8 cellular contexts compared by ENCODE assay signal in genomic region chr5:71475788-71476384, GRCh38. TPM values are rescaled to one million over a fixed set of nuclear protein-coding genes. Genes with fewer than 3 reads are reported as not detected.
DNase-seq lines count a peak whose midpoint lies in the region; ATAC-seq and TF ChIP-seq lines count a peak whose summit lies in the region.

No MANE protein-coding gene starts in this region.

- peak; percentile 94 for ATAC-seq in GM23338
- ATAC-seq in upper lobe of right lung: peak; percentile 58
- no peak for ATAC-seq in HG03521 (IDR thresholded peaks at IDR 0.05; ENCODE audit: unreplicated experiment)

- no TSS peak for BruUV-seq in Calu3 (replicated peaks; lab: Mats Ljungman, UMichigan)

- no peaks in the 10 kb centered on the region for H3K4me1 ChIP-seq in GM23338 (ENCODE audit: insufficient read depth)
- H3K4me1 ChIP-seq in SK-N-SH (ENCODE audit: control insufficient read depth in 1 of 2, insufficient read depth in 2 of 2, low read depth in 1 of 2, low read length in 1 of 2): peaks cover 0 to 7% of the 10 kb centered on the region in 2 experiments; a peak in 1 of 4 replicates
- H3K4me1 ChIP-seq in upper lobe of right lung: no peaks in the 10 kb centered on the region

- H2AFZ ChIP-seq in GM23338 (no peak overlapping the region), SK-N-SH (ENCODE audit: low read depth) (no peak overlapping the region)

- H3K4me3 Mint-ChIP-seq in Calu3 (ENCODE audit: low read depth, unreplicated experiment) (no peak overlapping the region), GM23338 (no peak overlapping the region)

- no peaks in the 10 kb centered on the region; the same call in 1 of the 2 replicates for H4K20me1 ChIP-seq in GM23338 (replicated peaks; ENCODE audit: insufficient read depth)
- no peaks in the 10 kb centered on the region for H4K20me1 ChIP-seq in SK-N-SH (ENCODE audit: insufficient read depth)

- DNase-seq in Calu3 (no peak), GM23338 (ENCODE audit: low spot score) (peak; percentile 71), SK-N-SH (peak; percentile 57), hepatic stellate cell (ENCODE audit: low spot score) (peak; percentile 51), upper lobe of right lung (no peak), COR-L47 (lab: John Stamatoyannopoulos, UW) (no peak)
- no peak for DNase-seq in activated T-cell treated with anti-CD3 and anti-CD28 coated beads, Interleukin-2, amount 50 U/mL, for 1 hour

- peak; percentile 47 for TF ChIP-seq RAD21 in SK-N-SH (IDR thresholded peaks at IDR 0.05; ENCODE audit: low read length)

- H3K36me3 Mint-ChIP-seq in Calu3 (ENCODE audit: insufficient read depth, unreplicated experiment) (peaks cover 43% of the 10 kb centered on the region), GM23338 (ENCODE audit: low read depth) (peaks cover 79% of the 10 kb centered on the region)

- CTCF ChIA-PET in Calu3 (lab: Charles Lee): interaction anchor here (0.7 to 1.9 kb wide), 2 partner anchors 15 to 282 kb away, joined by 4 to 5 read pairs; no protein-coding TSS in a partner anchor
- CTCF ChIA-PET in SK-N-SH (lab: Yijun Ruan, JAX): interaction anchor here (0.6 to 6.7 kb wide), 33 partner anchors 8 to 299 kb away, joined by 3 to 82 read pairs (median 4); partner anchors contain the start of gene BDP1

- H3K9ac ChIP-seq in SK-N-SH: no peak overlapping the region

- no peak for TF ChIP-seq EP300 in SK-N-SH (IDR thresholded peaks at IDR 0.05; ENCODE audit: borderline replicate concordance in 1 of 2, low read depth in 1 of 2, low read length in 1 of 2)

- H3K36me3 ChIP-seq in GM23338 (ENCODE audit: insufficient read depth) (peaks cover 17% of the 10 kb centered on the region), SK-N-SH (replicated peaks in 1 of 2; ENCODE audit: control insufficient read depth in 1 of 2, insufficient read depth in 2 of 2, low read length in 1 of 2) (peaks cover 9 to 54% of the 10 kb centered on the region in 2 experiments), upper lobe of right lung (peaks cover 85% of the 10 kb centered on the region)

- H3K9me2 ChIP-seq in GM23338 (ENCODE audit: insufficient read depth): no peaks in the 10 kb centered on the region; the same call in 1 of the 2 replicates
- H3K9me2 ChIP-seq in SK-N-SH: no peaks in the 10 kb centered on the region

- H3K27me3 Mint-ChIP-seq in Calu3 (ENCODE audit: unreplicated experiment) (no peaks in the 10 kb centered on the region), GM23338 (ENCODE audit: insufficient read depth, low read depth, poor library complexity) (peaks cover 6% of the 10 kb centered on the region)

- no peaks in the 10 kb centered on the region for H3K9me3 Mint-ChIP-seq in Calu3 (ENCODE audit: low read depth, unreplicated experiment)
- H3K9me3 Mint-ChIP-seq in GM23338: no peaks in the 10 kb centered on the region

- H3K4me1 Mint-ChIP-seq in Calu3 (ENCODE audit: low read depth, unreplicated experiment) (no peaks in the 10 kb centered on the region), GM23338 (no peaks in the 10 kb centered on the region)

- intact Hi-C loops in Calu3 (cut with micrococcal nuclease; ENCODE audit: unreplicated experiment) (no loop called here), upper lobe of right lung (cut with DNase I) (no loop called here)

- no peak overlapping the region for H3K4me2 ChIP-seq in GM23338
- H3K4me2 ChIP-seq in SK-N-SH: no peak overlapping the region

- POLR2A ChIA-PET in SK-N-SH (lab: Yijun Ruan, JAX): interaction anchor here (0.6 kb wide), 2 partner anchors 10 to 24 kb away, joined by 3 to 4 read pairs; no protein-coding TSS in a partner anchor

- TF ChIP-seq CTCF in Calu3 (IDR thresholded peaks at IDR 0.05; ENCODE audit: unreplicated experiment) (peak; percentile 36), GM23338 (conservative IDR thresholded peaks at IDR 0.05; ENCODE audit: low read depth in 2 of 2) (peak; percentile 69 to 78), SK-N-SH (IDR thresholded peaks at IDR 0.05) (peak; percentile 83), upper lobe of right lung (IDR thresholded peaks at IDR 0.05) (peak; percentile 52)

- H3K79me2 ChIP-seq in GM23338 (replicated peaks; ENCODE audit: insufficient read depth): no peaks in the 10 kb centered on the region
- peaks cover 37% of the 10 kb centered on the region; the same call in 1 of the 2 replicates for H3K79me2 ChIP-seq in SK-N-SH (ENCODE audit: insufficient read depth)

- peak overlapping the region; percentile 52; the same call in 1 of the 2 replicates for H3K27ac ChIP-seq in GM23338 (ENCODE audit: low read depth)
- H3K27ac ChIP-seq in SK-N-SH (ENCODE audit: low read depth in 2 of 2, low read length in 1 of 2): peak overlapping the region in 1 of 2 experiments; percentile 23; a peak in 1 of 4 replicates
- no peak overlapping the region for H3K27ac ChIP-seq in upper lobe of right lung

- H3K9me3 ChIP-seq in SK-N-SH: no peaks in the 10 kb centered on the region
- no peaks in the 10 kb centered on the region for H3K9me3 ChIP-seq in upper lobe of right lung

- H3K4me3 ChIP-seq in GM23338 (no peak overlapping the region), SK-N-SH (ENCODE audit: low read depth in 2 of 2, low read length in 1 of 2) (no peak overlapping the region; a peak in 1 of 4 replicates), upper lobe of right lung (no peak overlapping the region)

- no peaks in the 10 kb centered on the region for H3K27me3 ChIP-seq in GM23338 (ENCODE audit: insufficient read depth)
- no peaks in the 10 kb centered on the region for H3K27me3 ChIP-seq in SK-N-SH (ENCODE audit: insufficient read depth)
- no peaks in the 10 kb centered on the region for H3K27me3 ChIP-seq in upper lobe of right lung

- H3F3A ChIP-seq in GM23338 (replicated peaks; ENCODE audit: low read depth): no peaks in the 10 kb centered on the region
- peaks cover 22% of the 10 kb centered on the region for H3F3A ChIP-seq in SK-N-SH (replicated peaks; ENCODE audit: insufficient read depth)

- WGBS in SK-N-SH (ENCODE audit: low lambda C conversion rate): 72% methylated on average over 3 of the region's 3 CpGs

- H3K27ac Mint-ChIP-seq in Calu3 (ENCODE audit: unreplicated experiment) (no peak overlapping the region), GM23338 (peak overlapping the region; percentile 44; the same call in 1 of the 2 replicates)

TF ChIP-seq in GM23338, 12 proteins besides CTCF, POLR2A, EP300 and RAD21 (continues in another document):
- TF ChIP-seq POLR2AphosphoS5 (IDR thresholded peaks at IDR 0.05; ENCODE audit: low read depth) (no peak), ETS1 (IDR thresholded peaks at IDR 0.05) (no peak), ZNF114 (CRISPR knock-in tag; IDR thresholded peaks at IDR 0.05) (no peak), EZH2phosphoT487 (IDR thresholded peaks at IDR 0.05; ENCODE audit: unreplicated experiment) (no peak), EZH2 (IDR thresholded peaks at IDR 0.05; ENCODE audit: low read depth, unreplicated experiment) (no peak), JUNB (IDR thresholded peaks at IDR 0.05; ENCODE audit: unreplicated experiment) (no peak), NANOG (IDR thresholded peaks at IDR 0.05; ENCODE audit: borderline replicate concordance) (no peak), CREB1 (CRISPR knock-in tag; IDR thresholded peaks at IDR 0.05; ENCODE audit: low read depth) (no peak), ZNF331 (CRISPR knock-in tag; IDR thresholded peaks at IDR 0.05; ENCODE audit: low read depth) (no peak)

TF ChIP-seq in SK-N-SH, 30 proteins besides CTCF, POLR2A, EP300 and RAD21:
- TF ChIP-seq SMC3 (IDR thresholded peaks at IDR 0.05; ENCODE audit: low read depth, low read length) (peak; percentile 51), ELF1 (IDR thresholded peaks at IDR 0.05) (no peak)
TF ChIP-seq in SK-N-SH: peak in this region for 1.

RNA-seq across cellular contexts. Expression of gene BDP1, which starts 20.4 kb away (rescaled TPM):
- total RNA-seq in Calu3 (2022): 31.2 and 33.6 TPM in 2 replicates
- 39.1 and 41.8 TPM in 2 replicates for total RNA-seq in GM23338 (2014; rRNA removed; shearing (Covaris generic))
- polyA plus RNA-seq in GM23338 (2016; fragmentation: Nextera tagmentation; extraction: Ambion mirVana): 44.5 and 54.4 TPM in 2 replicates
- 4.4 and 5.8 TPM in 2 replicates for polyA plus RNA-seq in SK-N-SH (2012; rRNA removed)
- polyA plus RNA-seq in SK-N-SH (2012; cell fraction: cytosol; rRNA removed): 6.2 and 7.3 TPM in 2 replicates
- 5.8 and 12.2 TPM in 2 replicates for polyA plus RNA-seq in SK-N-SH (2012; cell fraction: nucleus; rRNA removed)
- 28.2 TPM for total RNA-seq in upper lobe of right lung

Comparison
In these comparisons a context has a peak if more than half of its experiments do, and no peak if none do; other contexts are left out.
1. DNase-seq: peak in GM23338 (single experiment), SK-N-SH (single experiment) and hepatic stellate cell (single experiment); none in Calu3 (single experiment), upper lobe of right lung (single experiment), COR-L47 (single experiment) and activated T-cell treated with anti-CD3 and anti-CD28 coated beads, Interleukin-2, amount 50 U/mL, for 1 hour (single experiment).
2. Peak in every context shown above with its lines, with median percentiles within 50 percentile points of each other: CTCF ChIP-seq.